8 cellular contexts compared by ENCODE assay signal in the genomic region with DNA sequence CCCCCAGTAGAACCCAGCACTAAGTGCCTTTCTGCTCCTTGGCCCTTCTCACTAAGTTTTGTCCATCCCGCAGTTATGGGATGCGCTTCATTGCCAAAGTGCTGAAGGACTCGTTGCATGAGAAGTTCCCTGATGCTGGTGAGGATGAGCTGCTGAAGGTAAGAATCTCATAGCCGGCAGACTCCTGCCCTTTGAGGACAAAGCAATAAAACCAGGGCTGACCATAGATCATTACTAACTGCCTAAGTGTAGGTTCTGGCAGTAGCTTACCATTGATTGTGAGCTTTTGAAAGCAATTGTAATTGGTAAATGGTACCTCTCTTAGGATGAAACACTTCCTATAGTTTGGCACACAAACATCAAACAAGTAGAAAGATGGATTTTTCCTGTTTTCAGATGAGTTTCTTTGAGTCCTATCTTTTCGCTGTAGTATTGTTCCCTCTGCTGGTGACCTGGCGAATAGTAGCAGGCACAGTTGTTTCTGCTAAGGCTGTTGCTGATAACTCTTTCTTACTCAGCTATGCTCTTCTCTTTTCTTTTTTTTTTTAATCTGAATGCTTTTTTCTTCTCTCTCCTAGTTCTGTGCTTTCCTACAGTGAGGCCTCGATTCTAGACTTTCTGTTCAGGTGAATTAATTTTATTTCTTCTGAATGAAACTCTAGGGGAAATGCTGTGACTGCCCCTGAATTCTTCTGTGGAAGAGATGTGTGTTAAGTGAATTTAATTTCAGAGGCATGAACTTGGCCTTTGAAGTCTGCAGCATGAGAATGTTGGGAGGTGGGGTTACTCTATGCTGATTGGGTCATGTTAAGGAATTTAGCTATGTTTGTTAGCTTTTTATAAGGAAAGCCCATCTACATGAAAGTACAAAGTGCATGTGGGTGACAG. TPM values are rescaled to one million over a fixed set of nuclear protein-coding genes. Genes with fewer than 3 reads are reported as not detected.
DNase-seq lines count a peak whose midpoint lies in the region; ATAC-seq and TF ChIP-seq lines count a peak whose summit lies in the region.

No MANE protein-coding gene starts in this region.

- no peak overlapping the region for H3K4me3 Mint-ChIP-seq in activated CD4-positive, alpha-beta T cell treated with anti-CD3 and anti-CD28 coated beads for 36 hours

- H3K27me3 ChIP-seq in effector memory CD4-positive, alpha-beta T cell (replicated peaks; ENCODE audit: control insufficient read depth, insufficient read depth, low read length, poor library complexity, severe bottlenecking), result no peaks in the 10 kb centered on the region
- H3K27me3 ChIP-seq in stomach, result no peaks in the 10 kb centered on the region

- H3K36me3 Mint-ChIP-seq in activated CD4-positive, alpha-beta T cell treated with anti-CD3 and anti-CD28 coated beads for 36 hours (ENCODE audit: low read depth), result peaks cover 66% of the 10 kb centered on the region

- DNase-seq in NCI-H2029 treated with DMSO at 0.1 percent for 48 hours (lab: John Stamatoyannopoulos, UW), result peak; percentile 11
- no peak for DNase-seq in NCI-H2029 (lab: John Stamatoyannopoulos, UW)
- DNase-seq in NCI-H1694 (lab: John Stamatoyannopoulos, UW), result peak; percentile 55
- DNase-seq in activated CD4-positive, alpha-beta T cell treated with anti-CD3 and anti-CD28 coated beads for 36 hours, result peak; percentile 64
- peak; percentile 6 to 24 (median 9) for DNase-seq in effector memory CD4-positive, alpha-beta T cell
- DNase-seq in lung microvascular endothelial cell (ENCODE audit: low read depth in 2 of 2), result peak; percentile 62 to 78
- peak; percentile 53 for DNase-seq in stomach
- DNase-seq in NCI-H524 treated with DMSO at 0.1 percent for 48 hours (lab: John Stamatoyannopoulos, UW), result no peak

- peaks cover 18% of the 10 kb centered on the region for H3K4me1 Mint-ChIP-seq in activated CD4-positive, alpha-beta T cell treated with anti-CD3 and anti-CD28 coated beads for 36 hours

- no peaks in the 10 kb centered on the region for H3K9me3 ChIP-seq in effector memory CD4-positive, alpha-beta T cell (ENCODE audit: control insufficient read depth, low read length)
- H3K9me3 ChIP-seq in stomach, result no peaks in the 10 kb centered on the region

- CTCF ChIA-PET in activated CD4-positive, alpha-beta T cell treated with anti-CD3 and anti-CD28 coated beads for 36 hours (lab: Charles Lee), result interaction anchor here (0.6 to 6.7 kb wide), 37 partner anchors 9 to 235 kb away, joined by 3 to 114 read pairs (median 4); partner anchors contain the start of gene BLM

- peak overlapping the region; percentile 14 for H3K27ac Mint-ChIP-seq in activated CD4-positive, alpha-beta T cell treated with anti-CD3 and anti-CD28 coated beads for 36 hours

- 53 to 63% (median 56%) methylated on average over 7 of the region's 7 CpGs for WGBS in stomach, 5 donors

- peaks cover 62% of the 10 kb centered on the region for H3K36me3 ChIP-seq in effector memory CD4-positive, alpha-beta T cell (ENCODE audit: control insufficient read depth, insufficient read depth, low read length)
- peaks cover 65 to 100% (median 99%) of the 10 kb centered on the region in 4 donors for H3K36me3 ChIP-seq in stomach

- H3K4me1 ChIP-seq in effector memory CD4-positive, alpha-beta T cell (ENCODE audit: control insufficient read depth, insufficient read depth, low read length, poor library complexity, severe bottlenecking), result peaks cover 15% of the 10 kb centered on the region
- peaks cover 0 to 28% (median 9%) of the 10 kb centered on the region in 4 donors for H3K4me1 ChIP-seq in stomach

- peak in 5 of 7 experiments; percentile 69 to 84 (median 77) for TF ChIP-seq CTCF in stomach (IDR thresholded peaks at IDR 0.05)

- no peak overlapping the region for H3K27ac ChIP-seq in effector memory CD4-positive, alpha-beta T cell (ENCODE audit: insufficient read depth, low read length, poor library complexity, severe bottlenecking)
- H3K27ac ChIP-seq in stomach, result no peak overlapping the region

- no peak overlapping the region for H3K4me3 ChIP-seq in effector memory CD4-positive, alpha-beta T cell (ENCODE audit: insufficient read depth, low read depth, low read length, poor library complexity, severe bottlenecking)
- H3K4me3 ChIP-seq in stomach, result no peak overlapping the region

- POLR2A ChIA-PET in activated CD4-positive, alpha-beta T cell treated with anti-CD3 and anti-CD28 coated beads for 36 hours (lab: Charles Lee), result interaction anchor here (1.1 kb wide), 1 partner anchor 15 kb away, joined by 4 read pairs; no protein-coding TSS in a partner anchor

- no peak for ATAC-seq in activated CD4-positive, alpha-beta T cell treated with anti-CD3 and anti-CD28 coated beads for 36 hours

- TF ChIP-seq POLR2A in stomach (IDR thresholded peaks at IDR 0.05), result no peak

- no peak for TF ChIP-seq EP300 in stomach (IDR thresholded peaks at IDR 0.05)

- intact Hi-C loops in activated CD4-positive, alpha-beta T cell treated with anti-CD3 and anti-CD28 coated beads for 36 hours (cut with DNase I, micrococcal nuclease), result loop anchor here (1.0 to 5.0 kb wide), 3 partner anchors 120 to 340 kb away; no protein-coding TSS in a partner anchor
- intact Hi-C loops in stomach (cut with DNase I; ENCODE audit: low total_unique reads), result no loop called here

- H3K27me3 Mint-ChIP-seq in activated CD4-positive, alpha-beta T cell treated with anti-CD3 and anti-CD28 coated beads for 36 hours, result no peaks in the 10 kb centered on the region

- H3K9me3 Mint-ChIP-seq in activated CD4-positive, alpha-beta T cell treated with anti-CD3 and anti-CD28 coated beads for 36 hours (ENCODE audit: low read depth), result no peaks in the 10 kb centered on the region

RNA-seq across cellular contexts. Expression of gene CRTC3, which starts 47.4 kb away (rescaled TPM):
- 10 to 100 TPM; 32.4 to 36.2 TPM for total RNA-seq in activated CD4-positive, alpha-beta T cell treated with anti-CD3 and anti-CD28 coated beads for 36 hours
- total RNA-seq in lung microvascular endothelial cell (6.1 and 8.7 TPM in 2 replicates), stomach (10 to 100 TPM; 11.0 to 47.7 (median 44.6) TPM)
- 1 to 10 TPM; 8.2 to 8.9 (median 8.6) TPM for polyA plus RNA-seq in stomach

Comparison
In these comparisons a context has a peak if more than half of its experiments do, and no peak if none do; other contexts are left out.
1. DNase-seq: peak in NCI-H2029 treated with DMSO at 0.1 percent for 48 hours (single experiment), NCI-H1694 (single experiment), activated CD4-positive, alpha-beta T cell treated with anti-CD3 and anti-CD28 coated beads for 36 hours (single experiment), effector memory CD4-positive, alpha-beta T cell (3 of 3), lung microvascular endothelial cell (2 of 2) and stomach (single experiment); none in NCI-H2029 (single experiment) and NCI-H524 treated with DMSO at 0.1 percent for 48 hours (single experiment).